8 cellular contexts compared by ENCODE assay signal in the genomic region with DNA sequence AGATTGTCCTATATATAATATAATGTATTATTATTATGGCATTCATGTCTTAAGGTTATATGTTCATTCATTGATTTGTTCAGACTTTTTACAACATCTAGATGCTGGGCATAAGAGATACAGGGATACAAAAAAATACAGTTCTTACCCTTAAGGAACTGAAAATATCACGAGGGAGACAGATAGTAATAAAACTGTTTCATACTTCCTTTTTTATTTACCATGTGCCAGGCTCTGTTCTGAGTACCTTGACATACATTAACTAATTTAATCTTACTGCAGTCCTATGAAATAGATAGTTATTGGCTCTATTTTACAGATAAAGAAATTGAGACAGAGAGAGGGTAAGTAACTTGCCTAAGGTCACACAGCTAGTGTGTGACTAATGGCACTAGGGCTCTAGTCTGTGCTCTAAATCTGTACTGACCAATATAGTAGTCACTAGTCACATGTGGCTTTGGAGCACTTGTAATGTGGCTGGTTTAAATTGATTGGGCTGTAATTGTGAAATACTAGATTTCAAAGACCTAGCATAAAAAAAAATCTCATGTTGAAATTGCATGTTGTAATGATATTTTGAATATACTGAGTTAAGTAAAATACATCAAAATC. TPM values are rescaled to one million over a fixed set of nuclear protein-coding genes. Genes with fewer than 3 reads are reported as not detected.
DNase-seq lines count a peak whose midpoint lies in the region; ATAC-seq and TF ChIP-seq lines count a peak whose summit lies in the region.

No MANE protein-coding gene starts in this region.

- TF ChIP-seq CTCF in natural killer cell (IDR thresholded peaks at IDR 0.05), result no peak

- no peaks in the 10 kb centered on the region for H3K36me3 Mint-ChIP-seq in natural killer cell treated with Interleukin-12 subunit alpha and Interleukin-12 subunit beta and Interleukin-15 and Interleukin-18, amount 100 ng/mL, for 72 hours
- H3K36me3 Mint-ChIP-seq in natural killer cell, result peaks cover 11% of the 10 kb centered on the region

- intact Hi-C loops in natural killer cell (cut with micrococcal nuclease), result no loop called here

- no peaks in the 10 kb centered on the region for H3K27me3 Mint-ChIP-seq in natural killer cell treated with Interleukin-12 subunit alpha and Interleukin-12 subunit beta and Interleukin-15 and Interleukin-18, amount 100 ng/mL, for 72 hours
- no peaks in the 10 kb centered on the region for H3K27me3 Mint-ChIP-seq in natural killer cell (ENCODE audit: low read depth in 2 of 2)

- H3K4me3 Mint-ChIP-seq in natural killer cell treated with Interleukin-12 subunit alpha and Interleukin-12 subunit beta and Interleukin-15 and Interleukin-18, amount 100 ng/mL, for 72 hours, result no peak overlapping the region
- H3K4me3 Mint-ChIP-seq in natural killer cell, result no peak overlapping the region

- peak; percentile 70 to 78 for ATAC-seq in natural killer cell treated with Interleukin-12 subunit alpha and Interleukin-12 subunit beta and Interleukin-15 and Interleukin-18, amount 100 ng/mL, for 72 hours
- ATAC-seq in natural killer cell, result no peak
- ATAC-seq in HG02970 (IDR thresholded peaks at IDR 0.05; ENCODE audit: low FRiP score, unreplicated experiment), result peak; percentile 54

- no peak for DNase-seq in natural killer cell treated with Interleukin-12 subunit alpha and Interleukin-12 subunit beta and Interleukin-15 and Interleukin-18, amount 100 ng/mL, for 72 hours (ENCODE audit: low spot score)
- DNase-seq in natural killer cell (no peak), RKO (ENCODE audit: low spot score) (peak; percentile 81), stromal cell of bone marrow (ENCODE audit: low read depth) (peak; percentile 44), hypothalamus (lab: John Stamatoyannopoulos, UW) (no peak), NCI-H1417 treated with DMSO at 0.1 percent for 48 hours (lab: John Stamatoyannopoulos, UW) (no peak), HEK293T (ENCODE audit: extremely low spot score) (no peak)

- H3K4me1 Mint-ChIP-seq in natural killer cell treated with Interleukin-12 subunit alpha and Interleukin-12 subunit beta and Interleukin-15 and Interleukin-18, amount 100 ng/mL, for 72 hours (ENCODE audit: low read depth in 2 of 2), result peaks cover 34 to 49% of the 10 kb centered on the region in 2 donors
- H3K4me1 Mint-ChIP-seq in natural killer cell, result peaks cover 47% of the 10 kb centered on the region in 2 donors

- no peaks in the 10 kb centered on the region for H3K9me3 Mint-ChIP-seq in natural killer cell treated with Interleukin-12 subunit alpha and Interleukin-12 subunit beta and Interleukin-15 and Interleukin-18, amount 100 ng/mL, for 72 hours
- no peaks in the 10 kb centered on the region for H3K9me3 Mint-ChIP-seq in natural killer cell

- H3K27ac Mint-ChIP-seq in natural killer cell treated with Interleukin-12 subunit alpha and Interleukin-12 subunit beta and Interleukin-15 and Interleukin-18, amount 100 ng/mL, for 72 hours, result no peak overlapping the region
- H3K27ac Mint-ChIP-seq in natural killer cell, result no peak overlapping the region

- POLR2A ChIA-PET in HEK293T (lab: Yijun Ruan, JAX), result no interaction called here

- CTCF ChIA-PET in HEK293T (lab: Yijun Ruan, JAX), result no interaction called here

TF ChIP-seq in HEK293T, 16 proteins besides CTCF, POLR2A, EP300 and RAD21:
- no peak for TF ChIP-seq CTBP1 (IDR thresholded peaks at IDR 0.05; ENCODE audit: borderline replicate concordance)
- TF ChIP-seq L3MBTL2 (conservative IDR thresholded peaks at IDR 0.05), result no peak
- TF ChIP-seq BHLHE40 (IDR thresholded peaks at IDR 0.05; ENCODE audit: borderline replicate concordance), result no peak
- no peak for TF ChIP-seq ZNF384 (IDR thresholded peaks at IDR 0.05)
- TF ChIP-seq TARDBP (IDR thresholded peaks at IDR 0.05), result no peak
- TF ChIP-seq FOXM1 (IDR thresholded peaks at IDR 0.05; ENCODE audit: borderline replicate concordance), result no peak
- TF ChIP-seq, protein P1, sequence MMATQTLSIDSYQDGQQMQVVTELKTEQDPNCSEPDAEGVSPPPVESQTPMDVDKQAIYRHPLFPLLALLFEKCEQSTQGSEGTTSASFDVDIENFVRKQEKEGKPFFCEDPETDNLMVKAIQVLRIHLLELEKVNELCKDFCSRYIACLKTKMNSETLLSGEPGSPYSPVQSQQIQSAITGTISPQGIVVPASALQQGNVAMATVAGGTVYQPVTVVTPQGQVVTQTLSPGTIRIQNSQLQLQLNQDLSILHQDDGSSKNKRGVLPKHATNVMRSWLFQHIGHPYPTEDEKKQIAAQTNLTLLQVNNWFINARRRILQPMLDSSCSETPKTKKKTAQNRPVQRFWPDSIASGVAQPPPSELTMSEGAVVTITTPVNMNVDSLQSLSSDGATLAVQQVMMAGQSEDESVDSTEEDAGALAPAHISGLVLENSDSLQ (IDR thresholded peaks at IDR 0.05), result no peak
- TF ChIP-seq NFRKB (IDR thresholded peaks at IDR 0.05), result no peak
- no peak for TF ChIP-seq HDGF (IDR thresholded peaks at IDR 0.05; ENCODE audit: borderline replicate concordance)
- TF ChIP-seq ELF4 (IDR thresholded peaks at IDR 0.05), result no peak
- TF ChIP-seq SUZ12 (IDR thresholded peaks at IDR 0.05), result no peak
- no peak for TF ChIP-seq FOXA1 (IDR thresholded peaks at IDR 0.05)
- no peak for TF ChIP-seq LEF1 (IDR thresholded peaks at IDR 0.05; ENCODE audit: borderline replicate concordance)
TF ChIP-seq in HEK293T: peak in this region for 0.

RNA-seq across cellular contexts. Expression of gene TRIM44, which starts 21.3 kb away (rescaled TPM):
- 10 to 100 TPM; 38.1 to 40.6 TPM for total RNA-seq in natural killer cell treated with Interleukin-12 subunit alpha and Interleukin-12 subunit beta and Interleukin-15 and Interleukin-18, amount 100 ng/mL, for 72 hours
- 10 to 100 TPM; 47.0 to 62.6 (median 51.9) TPM for total RNA-seq in natural killer cell

Comparison
In these comparisons a context has a peak if more than half of its experiments do, and no peak if none do; other contexts are left out.
1. ATAC-seq: peak in natural killer cell treated with Interleukin-12 subunit alpha and Interleukin-12 subunit beta and Interleukin-15 and Interleukin-18, amount 100 ng/mL, for 72 hours (2 of 2) and HG02970 (single experiment); none in natural killer cell (0 of 3).
2. DNase-seq: peak in RKO (single experiment) and stromal cell of bone marrow (single experiment); none in natural killer cell treated with Interleukin-12 subunit alpha and Interleukin-12 subunit beta and Interleukin-15 and Interleukin-18, amount 100 ng/mL, for 72 hours (single experiment), natural killer cell (single experiment), hypothalamus (0 of 51), NCI-H1417 treated with DMSO at 0.1 percent for 48 hours (single experiment) and HEK293T (single experiment).